Comparison of ENCODE assay signal across 1 cellular context in the genomic region with DNA sequence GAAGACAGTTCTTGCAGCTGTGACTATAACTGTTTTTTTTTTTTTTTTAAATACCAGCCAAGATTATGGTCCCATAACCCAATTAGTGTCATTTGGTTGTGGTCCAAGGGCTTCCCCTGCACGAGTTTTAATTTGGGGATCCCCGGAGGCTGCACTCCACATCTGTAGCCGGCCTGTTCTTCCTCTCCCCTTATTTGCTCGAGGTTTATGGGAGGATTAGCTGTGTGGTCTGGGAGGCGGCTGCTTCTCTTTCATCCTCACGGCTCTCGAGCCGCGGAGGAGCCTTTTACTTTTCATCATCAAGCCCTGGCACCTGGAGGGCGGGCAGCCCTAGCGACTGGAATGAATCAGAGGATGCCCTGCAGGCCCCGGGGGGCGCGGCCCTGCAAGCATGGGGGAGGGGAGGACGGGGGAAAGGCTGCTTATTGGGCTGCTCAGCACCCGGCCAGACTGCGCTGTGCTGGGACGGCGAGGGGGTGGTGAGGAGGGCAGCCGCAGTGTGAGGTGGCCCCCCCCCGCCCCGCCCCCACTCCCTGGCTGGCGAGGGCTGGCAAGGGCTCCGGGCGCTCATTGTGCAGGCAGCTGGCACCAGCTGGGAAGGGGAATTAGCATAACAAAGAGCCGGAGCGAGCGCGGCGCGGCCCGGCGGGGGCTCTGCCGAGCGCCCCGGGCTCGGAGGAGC.
TF ChIP-seq lines count a peak whose summit lies in the region.

No MANE protein-coding gene starts in this region.

TF ChIP-seq in HEK293, 187 proteins besides CTCF, POLR2A, EP300 and RAD21 (continued from another document and continues in another):
- TF ChIP-seq ZBTB1 (tag by site-specific recombination; IDR thresholded peaks at IDR 0.05) (no peak), ZNF549 (tag by site-specific recombination; IDR thresholded peaks at IDR 0.05) (no peak), GLI4 (tag by site-specific recombination; IDR thresholded peaks at IDR 0.05) (no peak), OSR2 (tag by site-specific recombination; IDR thresholded peaks at IDR 0.05) (no peak; the same call in 1 of the 2 replicates), ZNF155 (tag by site-specific recombination; IDR thresholded peaks at IDR 0.05) (no peak), ZSCAN23 (tag by site-specific recombination; IDR thresholded peaks at IDR 0.05) (no peak), ZNF274 (IDR thresholded peaks at IDR 0.05; ENCODE audit: low read length) (no peak), ZNF274 (tag by site-specific recombination; IDR thresholded peaks at IDR 0.05; ENCODE audit: borderline replicate concordance) (no peak), ZSCAN16 (tag by site-specific recombination; IDR thresholded peaks at IDR 0.05) (no peak), SETDB1 (IDR thresholded peaks at IDR 0.05; ENCODE audit: insufficient read length, low read length) (no peak), ZNF561 (tag by site-specific recombination; IDR thresholded peaks at IDR 0.05; ENCODE audit: borderline replicate concordance) (peak; percentile 37; the same call in 1 of the 2 replicates), ZNF184 (tag by site-specific recombination; IDR thresholded peaks at IDR 0.05) (no peak), ZNF776 (tag by site-specific recombination; IDR thresholded peaks at IDR 0.05; ENCODE audit: borderline replicate concordance) (no peak), ZNF391 (tag by site-specific recombination; IDR thresholded peaks at IDR 0.05; ENCODE audit: borderline replicate concordance, low read depth) (no peak), ZNF510 (tag by site-specific recombination; IDR thresholded peaks at IDR 0.05; ENCODE audit: insufficient replicate concordance) (no peak), ZNF560 (tag by site-specific recombination; IDR thresholded peaks at IDR 0.05; ENCODE audit: borderline replicate concordance) (no peak), OVOL3 (tag by site-specific recombination; IDR thresholded peaks at IDR 0.05) (no peak), ZNF626 (tag by site-specific recombination; IDR thresholded peaks at IDR 0.05) (no peak), ZBTB20 (tag by site-specific recombination; IDR thresholded peaks at IDR 0.05) (peak; percentile 70), ZNF571 (tag by site-specific recombination; IDR thresholded peaks at IDR 0.05) (no peak), ZNF248 (tag by site-specific recombination; IDR thresholded peaks at IDR 0.05) (no peak), ZNF747 (tag by site-specific recombination; IDR thresholded peaks at IDR 0.05) (no peak), ZBTB48 (tag by site-specific recombination; IDR thresholded peaks at IDR 0.05) (peak; percentile 22; the same call in 1 of the 2 replicates), ZNF707 (tag by site-specific recombination; IDR thresholded peaks at IDR 0.05) (no peak), ZNF623 (tag by site-specific recombination; IDR thresholded peaks at IDR 0.05) (no peak), ZNF658 (tag by site-specific recombination; IDR thresholded peaks at IDR 0.05) (no peak), ZNF223 (tag by site-specific recombination; IDR thresholded peaks at IDR 0.05) (no peak), ZNF48 (tag by site-specific recombination; IDR thresholded peaks at IDR 0.05) (no peak), ZNF10 (tag by site-specific recombination; IDR thresholded peaks at IDR 0.05) (no peak), ZNF629 (tag by site-specific recombination; IDR thresholded peaks at IDR 0.05) (no peak)
- TF ChIP-seq, protein P1, sequence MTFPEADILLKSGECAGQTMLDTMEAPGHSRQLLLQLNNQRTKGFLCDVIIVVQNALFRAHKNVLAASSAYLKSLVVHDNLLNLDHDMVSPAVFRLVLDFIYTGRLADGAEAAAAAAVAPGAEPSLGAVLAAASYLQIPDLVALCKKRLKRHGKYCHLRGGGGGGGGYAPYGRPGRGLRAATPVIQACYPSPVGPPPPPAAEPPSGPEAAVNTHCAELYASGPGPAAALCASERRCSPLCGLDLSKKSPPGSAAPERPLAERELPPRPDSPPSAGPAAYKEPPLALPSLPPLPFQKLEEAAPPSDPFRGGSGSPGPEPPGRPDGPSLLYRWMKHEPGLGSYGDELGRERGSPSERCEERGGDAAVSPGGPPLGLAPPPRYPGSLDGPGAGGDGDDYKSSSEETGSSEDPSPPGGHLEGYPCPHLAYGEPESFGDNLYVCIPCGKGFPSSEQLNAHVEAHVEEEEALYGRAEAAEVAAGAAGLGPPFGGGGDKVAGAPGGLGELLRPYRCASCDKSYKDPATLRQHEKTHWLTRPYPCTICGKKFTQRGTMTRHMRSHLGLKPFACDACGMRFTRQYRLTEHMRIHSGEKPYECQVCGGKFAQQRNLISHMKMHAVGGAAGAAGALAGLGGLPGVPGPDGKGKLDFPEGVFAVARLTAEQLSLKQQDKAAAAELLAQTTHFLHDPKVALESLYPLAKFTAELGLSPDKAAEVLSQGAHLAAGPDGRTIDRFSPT (tag by site-specific recombination; IDR thresholded peaks at IDR 0.05) = peak; percentile 92
- TF ChIP-seq, protein P2, sequence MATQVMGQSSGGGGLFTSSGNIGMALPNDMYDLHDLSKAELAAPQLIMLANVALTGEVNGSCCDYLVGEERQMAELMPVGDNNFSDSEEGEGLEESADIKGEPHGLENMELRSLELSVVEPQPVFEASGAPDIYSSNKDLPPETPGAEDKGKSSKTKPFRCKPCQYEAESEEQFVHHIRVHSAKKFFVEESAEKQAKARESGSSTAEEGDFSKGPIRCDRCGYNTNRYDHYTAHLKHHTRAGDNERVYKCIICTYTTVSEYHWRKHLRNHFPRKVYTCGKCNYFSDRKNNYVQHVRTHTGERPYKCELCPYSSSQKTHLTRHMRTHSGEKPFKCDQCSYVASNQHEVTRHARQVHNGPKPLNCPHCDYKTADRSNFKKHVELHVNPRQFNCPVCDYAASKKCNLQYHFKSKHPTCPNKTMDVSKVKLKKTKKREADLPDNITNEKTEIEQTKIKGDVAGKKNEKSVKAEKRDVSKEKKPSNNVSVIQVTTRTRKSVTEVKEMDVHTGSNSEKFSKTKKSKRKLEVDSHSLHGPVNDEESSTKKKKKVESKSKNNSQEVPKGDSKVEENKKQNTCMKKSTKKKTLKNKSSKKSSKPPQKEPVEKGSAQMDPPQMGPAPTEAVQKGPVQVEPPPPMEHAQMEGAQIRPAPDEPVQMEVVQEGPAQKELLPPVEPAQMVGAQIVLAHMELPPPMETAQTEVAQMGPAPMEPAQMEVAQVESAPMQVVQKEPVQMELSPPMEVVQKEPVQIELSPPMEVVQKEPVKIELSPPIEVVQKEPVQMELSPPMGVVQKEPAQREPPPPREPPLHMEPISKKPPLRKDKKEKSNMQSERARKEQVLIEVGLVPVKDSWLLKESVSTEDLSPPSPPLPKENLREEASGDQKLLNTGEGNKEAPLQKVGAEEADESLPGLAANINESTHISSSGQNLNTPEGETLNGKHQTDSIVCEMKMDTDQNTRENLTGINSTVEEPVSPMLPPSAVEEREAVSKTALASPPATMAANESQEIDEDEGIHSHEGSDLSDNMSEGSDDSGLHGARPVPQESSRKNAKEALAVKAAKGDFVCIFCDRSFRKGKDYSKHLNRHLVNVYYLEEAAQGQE (tag by site-specific recombination; IDR thresholded peaks at IDR 0.05) = no peak
- TF ChIP-seq, protein P3, sequence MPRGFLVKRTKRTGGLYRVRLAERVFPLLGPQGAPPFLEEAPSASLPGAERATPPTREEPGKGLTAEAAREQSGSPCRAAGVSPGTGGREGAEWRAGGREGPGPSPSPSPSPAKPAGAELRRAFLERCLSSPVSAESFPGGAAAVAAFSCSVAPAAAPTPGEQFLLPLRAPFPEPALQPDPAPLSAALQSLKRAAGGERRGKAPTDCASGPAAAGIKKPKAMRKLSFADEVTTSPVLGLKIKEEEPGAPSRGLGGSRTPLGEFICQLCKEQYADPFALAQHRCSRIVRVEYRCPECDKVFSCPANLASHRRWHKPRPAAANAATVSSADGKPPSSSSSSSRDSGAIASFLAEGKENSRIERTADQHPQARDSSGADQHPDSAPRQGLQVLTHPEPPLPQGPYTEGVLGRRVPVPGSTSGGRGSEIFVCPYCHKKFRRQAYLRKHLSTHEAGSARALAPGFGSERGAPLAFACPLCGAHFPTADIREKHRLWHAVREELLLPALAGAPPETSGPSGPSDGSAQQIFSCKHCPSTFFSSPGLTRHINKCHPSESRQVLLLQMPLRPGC (tag by site-specific recombination; IDR thresholded peaks at IDR 0.05) = no peak
- TF ChIP-seq, protein P4, sequence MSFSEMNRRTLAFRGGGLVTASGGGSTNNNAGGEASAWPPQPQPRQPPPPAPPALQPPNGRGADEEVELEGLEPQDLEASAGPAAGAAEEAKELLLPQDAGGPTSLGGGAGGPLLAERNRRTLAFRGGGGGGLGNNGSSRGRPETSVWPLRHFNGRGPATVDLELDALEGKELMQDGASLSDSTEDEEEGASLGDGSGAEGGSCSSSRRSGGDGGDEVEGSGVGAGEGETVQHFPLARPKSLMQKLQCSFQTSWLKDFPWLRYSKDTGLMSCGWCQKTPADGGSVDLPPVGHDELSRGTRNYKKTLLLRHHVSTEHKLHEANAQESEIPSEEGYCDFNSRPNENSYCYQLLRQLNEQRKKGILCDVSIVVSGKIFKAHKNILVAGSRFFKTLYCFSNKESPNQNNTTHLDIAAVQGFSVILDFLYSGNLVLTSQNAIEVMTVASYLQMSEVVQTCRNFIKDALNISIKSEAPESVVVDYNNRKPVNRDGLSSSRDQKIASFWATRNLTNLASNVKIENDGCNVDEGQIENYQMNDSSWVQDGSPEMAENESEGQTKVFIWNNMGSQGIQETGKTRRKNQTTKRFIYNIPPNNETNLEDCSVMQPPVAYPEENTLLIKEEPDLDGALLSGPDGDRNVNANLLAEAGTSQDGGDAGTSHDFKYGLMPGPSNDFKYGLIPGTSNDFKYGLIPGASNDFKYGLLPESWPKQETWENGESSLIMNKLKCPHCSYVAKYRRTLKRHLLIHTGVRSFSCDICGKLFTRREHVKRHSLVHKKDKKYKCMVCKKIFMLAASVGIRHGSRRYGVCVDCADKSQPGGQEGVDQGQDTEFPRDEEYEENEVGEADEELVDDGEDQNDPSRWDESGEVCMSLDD (tag by site-specific recombination; IDR thresholded peaks at IDR 0.05) = no peak
- TF ChIP-seq, protein P5, sequence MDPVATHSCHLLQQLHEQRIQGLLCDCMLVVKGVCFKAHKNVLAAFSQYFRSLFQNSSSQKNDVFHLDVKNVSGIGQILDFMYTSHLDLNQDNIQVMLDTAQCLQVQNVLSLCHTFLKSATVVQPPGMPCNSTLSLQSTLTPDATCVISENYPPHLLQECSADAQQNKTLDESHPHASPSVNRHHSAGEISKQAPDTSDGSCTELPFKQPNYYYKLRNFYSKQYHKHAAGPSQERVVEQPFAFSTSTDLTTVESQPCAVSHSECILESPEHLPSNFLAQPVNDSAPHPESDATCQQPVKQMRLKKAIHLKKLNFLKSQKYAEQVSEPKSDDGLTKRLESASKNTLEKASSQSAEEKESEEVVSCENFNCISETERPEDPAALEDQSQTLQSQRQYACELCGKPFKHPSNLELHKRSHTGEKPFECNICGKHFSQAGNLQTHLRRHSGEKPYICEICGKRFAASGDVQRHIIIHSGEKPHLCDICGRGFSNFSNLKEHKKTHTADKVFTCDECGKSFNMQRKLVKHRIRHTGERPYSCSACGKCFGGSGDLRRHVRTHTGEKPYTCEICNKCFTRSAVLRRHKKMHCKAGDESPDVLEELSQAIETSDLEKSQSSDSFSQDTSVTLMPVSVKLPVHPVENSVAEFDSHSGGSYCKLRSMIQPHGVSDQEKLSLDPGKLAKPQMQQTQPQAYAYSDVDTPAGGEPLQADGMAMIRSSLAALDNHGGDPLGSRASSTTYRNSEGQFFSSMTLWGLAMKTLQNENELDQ (tag by site-specific recombination; IDR thresholded peaks at IDR 0.05; ENCODE audit: low read depth) = no peak
- TF ChIP-seq, protein P6, sequence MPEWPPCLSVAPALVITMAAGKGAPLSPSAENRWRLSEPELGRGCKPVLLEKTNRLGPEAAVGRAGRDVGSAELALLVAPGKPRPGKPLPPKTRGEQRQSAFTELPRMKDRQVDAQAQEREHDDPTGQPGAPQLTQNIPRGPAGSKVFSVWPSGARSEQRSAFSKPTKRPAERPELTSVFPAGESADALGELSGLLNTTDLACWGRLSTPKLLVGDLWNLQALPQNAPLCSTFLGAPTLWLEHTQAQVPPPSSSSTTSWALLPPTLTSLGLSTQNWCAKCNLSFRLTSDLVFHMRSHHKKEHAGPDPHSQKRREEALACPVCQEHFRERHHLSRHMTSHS (tag by site-specific recombination; IDR thresholded peaks at IDR 0.05) = no peak
- TF ChIP-seq, protein P7, sequence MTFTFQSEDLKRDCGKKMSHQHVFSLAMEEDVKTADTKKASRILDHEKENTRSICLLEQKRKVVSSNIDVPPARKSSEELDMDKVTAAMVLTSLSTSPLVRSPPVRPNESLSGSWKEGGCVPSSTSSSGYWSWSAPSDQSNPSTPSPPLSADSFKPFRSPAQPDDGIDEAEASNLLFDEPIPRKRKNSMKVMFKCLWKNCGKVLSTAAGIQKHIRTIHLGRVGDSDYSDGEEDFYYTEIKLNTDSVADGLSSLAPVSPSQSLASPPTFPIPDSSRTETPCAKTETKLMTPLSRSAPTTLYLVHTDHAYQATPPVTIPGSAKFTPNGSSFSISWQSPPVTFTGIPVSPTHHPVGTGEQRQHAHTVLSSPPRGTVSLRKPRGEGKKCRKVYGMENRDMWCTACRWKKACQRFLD (tag by site-specific recombination; IDR thresholded peaks at IDR 0.05) = no peak
- TF ChIP-seq, protein P8, sequence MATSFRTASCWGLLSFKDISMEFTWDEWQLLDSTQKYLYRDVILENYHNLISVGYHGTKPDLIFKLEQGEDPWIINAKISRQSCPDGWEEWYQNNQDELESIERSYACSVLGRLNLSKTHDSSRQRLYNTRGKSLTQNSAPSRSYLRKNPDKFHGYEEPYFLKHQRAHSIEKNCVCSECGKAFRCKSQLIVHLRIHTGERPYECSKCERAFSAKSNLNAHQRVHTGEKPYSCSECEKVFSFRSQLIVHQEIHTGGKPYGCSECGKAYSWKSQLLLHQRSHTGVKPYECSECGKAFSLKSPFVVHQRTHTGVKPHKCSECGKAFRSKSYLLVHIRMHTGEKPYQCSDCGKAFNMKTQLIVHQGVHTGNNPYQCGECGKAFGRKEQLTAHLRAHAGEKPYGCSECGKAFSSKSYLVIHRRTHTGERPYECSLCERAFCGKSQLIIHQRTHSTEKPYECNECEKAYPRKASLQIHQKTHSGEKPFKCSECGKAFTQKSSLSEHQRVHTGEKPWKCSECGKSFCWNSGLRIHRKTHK (tag by site-specific recombination; IDR thresholded peaks at IDR 0.05) = no peak
- TF ChIP-seq, protein P9, sequence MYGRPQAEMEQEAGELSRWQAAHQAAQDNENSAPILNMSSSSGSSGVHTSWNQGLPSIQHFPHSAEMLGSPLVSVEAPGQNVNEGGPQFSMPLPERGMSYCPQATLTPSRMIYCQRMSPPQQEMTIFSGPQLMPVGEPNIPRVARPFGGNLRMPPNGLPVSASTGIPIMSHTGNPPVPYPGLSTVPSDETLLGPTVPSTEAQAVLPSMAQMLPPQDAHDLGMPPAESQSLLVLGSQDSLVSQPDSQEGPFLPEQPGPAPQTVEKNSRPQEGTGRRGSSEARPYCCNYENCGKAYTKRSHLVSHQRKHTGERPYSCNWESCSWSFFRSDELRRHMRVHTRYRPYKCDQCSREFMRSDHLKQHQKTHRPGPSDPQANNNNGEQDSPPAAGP (tag by site-specific recombination; IDR thresholded peaks at IDR 0.05) = peak; percentile 21; the same call in 1 of the 2 replicates
- TF ChIP-seq, protein P10, sequence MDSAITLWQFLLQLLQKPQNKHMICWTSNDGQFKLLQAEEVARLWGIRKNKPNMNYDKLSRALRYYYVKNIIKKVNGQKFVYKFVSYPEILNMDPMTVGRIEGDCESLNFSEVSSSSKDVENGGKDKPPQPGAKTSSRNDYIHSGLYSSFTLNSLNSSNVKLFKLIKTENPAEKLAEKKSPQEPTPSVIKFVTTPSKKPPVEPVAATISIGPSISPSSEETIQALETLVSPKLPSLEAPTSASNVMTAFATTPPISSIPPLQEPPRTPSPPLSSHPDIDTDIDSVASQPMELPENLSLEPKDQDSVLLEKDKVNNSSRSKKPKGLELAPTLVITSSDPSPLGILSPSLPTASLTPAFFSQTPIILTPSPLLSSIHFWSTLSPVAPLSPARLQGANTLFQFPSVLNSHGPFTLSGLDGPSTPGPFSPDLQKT (IDR thresholded peaks at IDR 0.05; ENCODE audit: borderline replicate concordance, low read depth, low read length) = no peak
